ENCODE assay signal across 1 cellular context in the genomic region with DNA sequence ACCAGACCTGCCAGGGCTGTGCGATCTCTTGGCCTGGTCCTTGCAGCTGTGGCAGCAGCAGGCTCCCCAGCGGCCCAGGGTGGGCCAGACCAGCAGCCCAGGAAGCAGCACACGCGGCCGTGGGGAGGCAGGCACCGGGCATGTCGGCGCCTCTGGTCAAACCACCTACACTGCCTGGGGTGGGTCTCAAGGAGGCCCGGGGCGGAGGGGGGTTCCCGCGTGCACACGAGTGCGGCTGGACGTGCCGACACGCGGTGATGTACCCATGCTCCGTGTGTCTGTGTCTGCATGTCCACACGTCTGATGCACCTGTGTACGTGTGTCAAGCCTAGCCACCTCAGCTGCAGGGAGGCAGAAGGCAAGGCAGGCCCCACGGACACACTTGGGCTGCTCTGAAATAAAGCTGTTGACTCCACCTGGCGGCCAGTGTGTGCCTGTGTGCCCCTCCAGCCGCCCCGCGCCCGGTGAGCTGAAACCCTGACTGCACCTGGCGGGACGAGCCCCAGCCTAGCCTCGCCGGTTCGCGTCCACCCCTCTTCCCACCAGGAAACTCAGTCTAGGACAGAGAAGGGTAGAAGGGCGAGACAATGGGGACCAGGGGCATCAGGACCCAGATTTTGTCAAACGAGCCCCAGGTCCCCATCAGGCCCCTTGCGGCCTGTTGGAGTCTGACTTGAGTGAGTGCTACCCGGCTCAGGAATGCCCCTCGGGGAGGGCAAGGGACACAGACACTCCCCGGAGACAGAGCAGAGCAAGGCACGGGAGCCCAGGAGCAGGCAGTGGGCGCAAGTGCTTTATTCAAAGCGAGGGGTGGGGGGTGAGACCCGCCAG.
TF ChIP-seq lines count a peak whose summit lies in the region.

No MANE protein-coding gene starts in this region.

TF ChIP-seq in HEK293T, 16 proteins besides CTCF, POLR2A, EP300 and RAD21 (continued from another document):
- TF ChIP-seq CTBP1 (IDR thresholded peaks at IDR 0.05; ENCODE audit: borderline replicate concordance) (no peak), FOXK2 (IDR thresholded peaks at IDR 0.05) (no peak)
TF ChIP-seq in HEK293T: peak in this region for 1.
